In genomic region chr22:38750104-38750503, GRCh38 we compare ENCODE assay signal across 16 cellular contexts. TPM values are rescaled to one million over a fixed set of nuclear protein-coding genes. Genes with fewer than 3 reads are reported as not detected.
DNase-seq lines count a peak whose midpoint lies in the region; ATAC-seq and TF ChIP-seq lines count a peak whose summit lies in the region.
"Had no signal": no experiment of that assay in that cellular context is flagged by ENCODE, and none has a peak within 500 bp of the region (broad histone marks: within the 10 kb centered on the region; RNA-seq: fewer than 3 reads in every experiment).

No MANE protein-coding gene starts in this region.

- peaks cover 18% of the 10 kb centered on the region for H3K36me3 ChIP-seq in breast epithelium
- H3K36me3 ChIP-seq in mammary epithelial cell (ENCODE audit: insufficient read depth, low read length), result peaks cover 19% of the 10 kb centered on the region
- peaks cover 87% of the 10 kb centered on the region for H3K36me3 ChIP-seq in lower lobe of right lung

- intact Hi-C loops in breast epithelium (cut with DNase I; ENCODE audit: low total_unique reads) (loop anchor here (10.0 kb wide), 1 partner anchor 45 kb away; the partner anchor contains the start of genes GTPBP1 and JOSD1), mammary epithelial cell (cut with micrococcal nuclease) (loop anchor here (10.0 kb wide), 1 partner anchor 565 kb away; the partner anchor contains the start of gene RPL3), lower lobe of right lung (cut with DNase I) (no loop called here), sciatic nerve (cut with DNase I) (no loop called here)
- intact Hi-C loops in activated T-helper 1 cell treated with anti-CD3 and anti-CD28 coated beads, Interleukin-12 subunit alpha, Interleukin-12 subunit beta, Interleukin-2, Interleukin-4 antibody, amounts not matched to agents 30 ng/mL and 10 ng/mL and 1 ng/mL, durations not matched to agents 14 hours and 24 hours and 36 hours (cut with micrococcal nuclease), result loop anchor here (5.0 to 10.0 kb wide), 3 partner anchors 235 to 548 kb away; partner anchors contain the start of genes APOBEC3B, DDX17 and MAFF

- TF ChIP-seq CTCF in breast epithelium (IDR thresholded peaks at IDR 0.05), result no peak
- no peak for TF ChIP-seq CTCF in mammary epithelial cell (conservative IDR thresholded peaks at IDR 0.05 in 1 of 2, IDR thresholded peaks at IDR 0.05 in 1 of 2; ENCODE audit: extremely low read depth in 1 of 2, insufficient read depth in 1 of 2, low read depth in 1 of 2, low read length in 2 of 2)
- no peak for TF ChIP-seq CTCF in lower lobe of right lung (IDR thresholded peaks at IDR 0.05)

- no peaks in the 10 kb centered on the region for H3K9me3 Mint-ChIP-seq in activated T-helper 1 cell treated with anti-CD3 and anti-CD28 coated beads, Interleukin-12 subunit alpha, Interleukin-12 subunit beta, Interleukin-2, Interleukin-4 antibody, amounts not matched to agents 30 ng/mL and 10 ng/mL and 1 ng/mL, durations not matched to agents 14 hours and 24 hours and 36 hours
- H3K9me3 Mint-ChIP-seq: activated T-cell treated with anti-CD3 and anti-CD28 coated beads, Interleukin-2, amount 50 U/mL, for 4 hours had no signal

- H4K20me1 ChIP-seq in mammary epithelial cell (ENCODE audit: insufficient read depth, low read length), result no peaks in the 10 kb centered on the region

- peaks cover 51% of the 10 kb centered on the region for H3K36me3 Mint-ChIP-seq in activated T-helper 1 cell treated with anti-CD3 and anti-CD28 coated beads, Interleukin-12 subunit alpha, Interleukin-12 subunit beta, Interleukin-2, Interleukin-4 antibody, amounts not matched to agents 30 ng/mL and 10 ng/mL and 1 ng/mL, durations not matched to agents 14 hours and 24 hours and 36 hours (ENCODE audit: low read depth)

- H3K4me1 Mint-ChIP-seq in activated T-helper 1 cell treated with anti-CD3 and anti-CD28 coated beads, Interleukin-12 subunit alpha, Interleukin-12 subunit beta, Interleukin-2, Interleukin-4 antibody, amounts not matched to agents 30 ng/mL and 10 ng/mL and 1 ng/mL, durations not matched to agents 14 hours and 24 hours and 36 hours (ENCODE audit: low read depth), result peaks cover 39% of the 10 kb centered on the region

- dilution Hi-C loops in mammary epithelial cell (cut with HindIII; ENCODE audit: low sequenced_read_pairs), result no loop called here

- no peak for ATAC-seq in lower lobe of right lung
- ATAC-seq in GM18517 (IDR thresholded peaks at IDR 0.05; ENCODE audit: unreplicated experiment), result no peak
- ATAC-seq in sciatic nerve, result no peak
- ATAC-seq in HG02759 (IDR thresholded peaks at IDR 0.05; ENCODE audit: unreplicated experiment), result no peak
- ATAC-seq in GM18868 (IDR thresholded peaks at IDR 0.05; ENCODE audit: unreplicated experiment), result no peak
- ATAC-seq: activated T-cell treated with anti-CD3 and anti-CD28 coated beads, Interleukin-2, amount 50 U/mL, for 4 hours; HCT116 had no signal

- H3K27ac ChIP-seq in breast epithelium (peak overlapping the region; percentile 77 to 96), mammary epithelial cell (ENCODE audit: insufficient read depth, low read depth, low read length) (no peak overlapping the region), lower lobe of right lung (peak overlapping the region; percentile 62)

- no peak for TF ChIP-seq POLR2A in breast epithelium (IDR thresholded peaks at IDR 0.05)

- no peaks in the 10 kb centered on the region for H3K27me3 ChIP-seq in breast epithelium
- no peaks in the 10 kb centered on the region for H3K27me3 ChIP-seq in mammary epithelial cell (ENCODE audit: insufficient read depth, low read length)
- H3K27me3 ChIP-seq in lower lobe of right lung (ENCODE audit: low read depth), result no peaks in the 10 kb centered on the region

- peak overlapping the region; percentile 79 for H3K27ac Mint-ChIP-seq in activated T-helper 1 cell treated with anti-CD3 and anti-CD28 coated beads, Interleukin-12 subunit alpha, Interleukin-12 subunit beta, Interleukin-2, Interleukin-4 antibody, amounts not matched to agents 30 ng/mL and 10 ng/mL and 1 ng/mL, durations not matched to agents 14 hours and 24 hours and 36 hours

- in situ Hi-C loops in mammary epithelial cell (cut with MboI; ENCODE audit: low sequenced_read_pairs in 2 of 2), result loop anchor here in 1 of 2 donors (25.0 kb wide), 2 partner anchors 262 to 562 kb away; partner anchors contain the start of genes APOBEC3C, APOBEC3D and RPL3

- 72% methylated on average over 2 of the region's 14 CpGs for WGBS in mammary epithelial cell (ENCODE audit: low coverage, missing lambda C conversion rate)

- CTCF ChIA-PET in mammary epithelial cell (lab: Charles Lee; ENCODE audit: low non-redundant PET), result interaction anchor here (1.0 kb wide), 1 partner anchor 19 kb away, joined by 6 read pairs; no protein-coding TSS in a partner anchor

- BruUV-seq in mammary epithelial cell (replicated peaks; lab: Mats Ljungman, UMichigan), result no TSS peak

- no peak overlapping the region for H2AFZ ChIP-seq in mammary epithelial cell (ENCODE audit: low read depth, low read length)

- H3K79me2 ChIP-seq in mammary epithelial cell (ENCODE audit: insufficient read depth, low read length), result peaks cover 23% of the 10 kb centered on the region

- H3K9me3 ChIP-seq in breast epithelium, result no peaks in the 10 kb centered on the region
- no peaks in the 10 kb centered on the region for H3K9me3 ChIP-seq in mammary epithelial cell (replicated peaks; ENCODE audit: insufficient read depth, low read length)
- no peaks in the 10 kb centered on the region for H3K9me3 ChIP-seq in lower lobe of right lung

- no peak overlapping the region for H3K4me3 Mint-ChIP-seq in activated T-helper 1 cell treated with anti-CD3 and anti-CD28 coated beads, Interleukin-12 subunit alpha, Interleukin-12 subunit beta, Interleukin-2, Interleukin-4 antibody, amounts not matched to agents 30 ng/mL and 10 ng/mL and 1 ng/mL, durations not matched to agents 14 hours and 24 hours and 36 hours
- H3K4me3 Mint-ChIP-seq: activated T-cell treated with anti-CD3 and anti-CD28 coated beads, Interleukin-2, amount 50 U/mL, for 4 hours had no signal

- H3K4me3 ChIP-seq in breast epithelium, result no peak overlapping the region
- no peak overlapping the region for H3K4me3 ChIP-seq in mammary epithelial cell (replicated peaks in 1 of 3; ENCODE audit: insufficient read depth in 1 of 3, low read depth in 2 of 3, low read length in 3 of 3)
- no peak overlapping the region for H3K4me3 ChIP-seq in lower lobe of right lung

- no peak overlapping the region for H3K9ac ChIP-seq in mammary epithelial cell (ENCODE audit: insufficient read depth, low read length)

- DNase-seq in breast epithelium (ENCODE audit: low spot score in 2 of 2), result no peak
- DNase-seq in mammary epithelial cell, result no peak
- no peak for DNase-seq in activated T-helper 1 cell treated with anti-CD3 and anti-CD28 coated beads, Interleukin-12 subunit alpha, Interleukin-12 subunit beta, Interleukin-2, Interleukin-4 antibody, amounts not matched to agents 30 ng/mL and 10 ng/mL and 1 ng/mL, durations not matched to agents 14 hours and 24 hours and 36 hours (ENCODE audit: low spot score)
- DNase-seq in lower lobe of right lung, result no peak
- no peak for DNase-seq in sciatic nerve (ENCODE audit: low spot score)
- DNase-seq: activated CD4-positive, CD25-positive, alpha-beta regulatory T cell treated with anti-CD3 and anti-CD28 coated beads, Interleukin-2, amount 50 U/mL, for 72 hours; activated T-cell treated with anti-CD3 and anti-CD28 coated beads, Interleukin-2, amount 50 U/mL, for 4 hours; cortex of kidney; erythroblast; GF-D8; NCI-H1436 treated with DMSO at 0.1 percent for 48 hours; NCI-H2227 treated with DMSO at 0.1 percent for 48 hours had no signal

- H3K27me3 Mint-ChIP-seq in activated T-helper 1 cell treated with anti-CD3 and anti-CD28 coated beads, Interleukin-12 subunit alpha, Interleukin-12 subunit beta, Interleukin-2, Interleukin-4 antibody, amounts not matched to agents 30 ng/mL and 10 ng/mL and 1 ng/mL, durations not matched to agents 14 hours and 24 hours and 36 hours (ENCODE audit: insufficient read depth), result no peaks in the 10 kb centered on the region

- H3K4me2 ChIP-seq in mammary epithelial cell (ENCODE audit: insufficient read depth, low read depth, low read length), result no peak overlapping the region

- H3K4me1 ChIP-seq in breast epithelium (peaks cover 4 to 28% of the 10 kb centered on the region in 2 donors), mammary epithelial cell (ENCODE audit: insufficient read depth, low read length) (peaks cover 48% of the 10 kb centered on the region), lower lobe of right lung (peaks cover 46% of the 10 kb centered on the region)

RNA-seq across cellular contexts. Expression of gene SUN2, which starts 5.7 kb away (rescaled TPM):
- total RNA-seq in breast epithelium, result 100 to 1,000 TPM; 173 to 577 (median 266) TPM
- 100 to 1,000 TPM in 1 of 2 donors, 10 to 100 TPM in 1; 70.3 to 106 TPM for total RNA-seq in mammary epithelial cell
- polyA plus RNA-seq in mammary epithelial cell, result 39.1 TPM
- polyA minus RNA-seq in mammary epithelial cell, result 142 TPM
- total RNA-seq in activated T-helper 1 cell treated with anti-CD3 and anti-CD28 coated beads, Interleukin-12 subunit alpha, Interleukin-12 subunit beta, Interleukin-2, Interleukin-4 antibody, amounts not matched to agents 30 ng/mL and 10 ng/mL and 1 ng/mL, durations not matched to agents 14 hours and 24 hours and 36 hours, result 146 and 154 TPM in 2 replicates
- total RNA-seq in lower lobe of right lung, result 209 TPM
- total RNA-seq in sciatic nerve, result 207 TPM

RNA-seq across cellular contexts. Expression of gene DNAL4, which starts 43.8 kb away (rescaled TPM):
- total RNA-seq in breast epithelium, result 10 to 100 TPM; 17.8 to 31.2 (median 21.3) TPM
- total RNA-seq in mammary epithelial cell, result 10 to 100 TPM; 12.6 to 13.5 TPM
- polyA plus RNA-seq in mammary epithelial cell, result 11.4 TPM
- 3.4 TPM for polyA minus RNA-seq in mammary epithelial cell
- 5.0 TPM in 2 replicates for total RNA-seq in activated T-helper 1 cell treated with anti-CD3 and anti-CD28 coated beads, Interleukin-12 subunit alpha, Interleukin-12 subunit beta, Interleukin-2, Interleukin-4 antibody, amounts not matched to agents 30 ng/mL and 10 ng/mL and 1 ng/mL, durations not matched to agents 14 hours and 24 hours and 36 hours
- 21.3 TPM for total RNA-seq in lower lobe of right lung
- 11.1 TPM for total RNA-seq in sciatic nerve

RNA-seq across cellular contexts. Expression of gene GTPBP1, which starts 44.4 kb away (rescaled TPM):
- total RNA-seq in breast epithelium (10 to 100 TPM; 32.3 to 58.7 (median 56.9) TPM), mammary epithelial cell (10 to 100 TPM; 23.0 to 47.4 TPM), lower lobe of right lung (66.7 TPM), sciatic nerve (55.5 TPM)
- polyA plus RNA-seq in mammary epithelial cell, result 20.1 TPM
- 33.3 TPM for polyA minus RNA-seq in mammary epithelial cell
- total RNA-seq in activated T-helper 1 cell treated with anti-CD3 and anti-CD28 coated beads, Interleukin-12 subunit alpha, Interleukin-12 subunit beta, Interleukin-2, Interleukin-4 antibody, amounts not matched to agents 30 ng/mL and 10 ng/mL and 1 ng/mL, durations not matched to agents 14 hours and 24 hours and 36 hours, result 102 and 111 TPM in 2 replicates

RNA-seq across cellular contexts. Expression of gene JOSD1, which starts 49.4 kb away (rescaled TPM):
- 10 to 100 TPM; 60.5 to 80.8 (median 61.3) TPM for total RNA-seq in breast epithelium
- 10 to 100 TPM; 51.5 to 64.5 TPM for total RNA-seq in mammary epithelial cell
- 42.8 TPM for polyA plus RNA-seq in mammary epithelial cell
- polyA minus RNA-seq in mammary epithelial cell, result 68.6 TPM
- total RNA-seq in activated T-helper 1 cell treated with anti-CD3 and anti-CD28 coated beads, Interleukin-12 subunit alpha, Interleukin-12 subunit beta, Interleukin-2, Interleukin-4 antibody, amounts not matched to agents 30 ng/mL and 10 ng/mL and 1 ng/mL, durations not matched to agents 14 hours and 24 hours and 36 hours, result 77.7 and 86.0 TPM in 2 replicates
- total RNA-seq in lower lobe of right lung, result 44.7 TPM
- total RNA-seq in sciatic nerve, result 54.6 TPM

Comparison
In these comparisons a context has a peak if more than half of its experiments do, and no peak if none do; other contexts are left out.
1. intact Hi-C loops: an anchor here in breast epithelium (10.0 kb wide), mammary epithelial cell (10.0 kb wide) and activated T-helper 1 cell treated with anti-CD3 and anti-CD28 coated beads, Interleukin-12 subunit alpha, Interleukin-12 subunit beta, Interleukin-2, Interleukin-4 antibody, amounts not matched to agents 30 ng/mL and 10 ng/mL and 1 ng/mL, durations not matched to agents 14 hours and 24 hours and 36 hours (5.0 to 10.0 kb wide); none called in lower lobe of right lung and sciatic nerve.